In genomic region chr19:35380450-35381124, GRCh38 we compare ENCODE assay signal across 23 cellular contexts. TPM values are rescaled to one million over a fixed set of nuclear protein-coding genes. Genes with fewer than 3 reads are reported as not detected.
DNase-seq lines count a peak whose midpoint lies in the region; ATAC-seq and TF ChIP-seq lines count a peak whose summit lies in the region.
"Had no signal": no experiment of that assay in that cellular context is flagged by ENCODE, and none has a peak within 500 bp of the region (broad histone marks: within the 10 kb centered on the region; RNA-seq: fewer than 3 reads in every experiment).

No MANE protein-coding gene starts in this region.

- no peak overlapping the region for H2BK120ac ChIP-seq in IMR-90 (ENCODE audit: low read depth, low read length)

- DNase-seq in IMR-90 (no peak), ecto neural progenitor cell (ENCODE audit: low spot score) (peak; percentile 14), MV-4-11 (lab: John Stamatoyannopoulos, UW) (no peak), PC-3 (no peak)
- no peak for DNase-seq in naive thymus-derived CD4-positive, alpha-beta T cell
- DNase-seq: activated CD4-positive, alpha-beta T cell treated with anti-CD3 and anti-CD28 coated beads for 1 hour; activated CD8-positive, alpha-beta memory T cell treated with anti-CD3 and anti-CD28 coated beads for 24 hours; activated naive CD4-positive, alpha-beta T cell treated with anti-CD3 and anti-CD28 coated beads, Interleukin-2, amount 50 U/mL, for 16 hours; aorta; cerebellar nuclear complex; effector CD4-positive, alpha-beta T cell; esophagus squamous epithelium; GF-D8; NCI-H1417; NCI-H2171 treated with DMSO at 0.1 percent for 48 hours; NCI-H69; SJCRH30; testis had no signal

- H3K9me1 ChIP-seq in IMR-90 (ENCODE audit: insufficient read depth, low read length) = no peaks in the 10 kb centered on the region

- no peak overlapping the region for H3K4me3 Mint-ChIP-seq in naive thymus-derived CD4-positive, alpha-beta T cell
- H3K4me3 Mint-ChIP-seq: stimulated activated effector memory CD8-positive, alpha-beta T cell treated with anti-CD3 and anti-CD28 coated beads, Interleukin-12 subunit alpha, Interleukin-12 subunit beta, amount 100 ng/mL, for 72 hours; T-helper 1 cell treated with Interleukin-12 subunit alpha and Interleukin-12 subunit beta and Interleukin-4 antibody, amounts not matched to agents 30 μg/mL and 1 μg/mL, for 36 hours had no signal

- no peak overlapping the region for H3K9ac ChIP-seq in IMR-90 (ENCODE audit: low read depth, low read length)
- no peak overlapping the region for H3K9ac ChIP-seq in parathyroid adenoma
- H3K9ac ChIP-seq in PC-3 (ENCODE audit: low read length) = no peak overlapping the region

- 40% methylated on average over 2 of the region's 9 CpGs; no CpG with 5 or more reads in 1 of the 2 experiments for WGBS in IMR-90 (ENCODE audit: extremely low coverage in 2 of 2, insufficient read length in 1 of 2), 2 experiments

- H4K91ac ChIP-seq in IMR-90 (ENCODE audit: insufficient read depth, low read depth, low read length) = no peak overlapping the region

- no peak overlapping the region for H3K4ac ChIP-seq in IMR-90 (ENCODE audit: low read depth, low read length)

- no peak overlapping the region for H4K5ac ChIP-seq in IMR-90 (ENCODE audit: low read depth, low read length)

- H4K20me1 ChIP-seq in IMR-90 (ENCODE audit: insufficient read depth, low read length) = no peaks in the 10 kb centered on the region
- H4K20me1 ChIP-seq in PC-3 (ENCODE audit: low read length) = no peaks in the 10 kb centered on the region

- H2BK15ac ChIP-seq in IMR-90 (ENCODE audit: low read depth, low read length) = no peak overlapping the region

- no peak overlapping the region for H2AK5ac ChIP-seq in IMR-90 (ENCODE audit: low read depth, low read length)

- intact Hi-C loops in IMR-90 (cut with micrococcal nuclease) (no loop called here), PC-3 (cut with micrococcal nuclease) (no loop called here)
- intact Hi-C loops in naive thymus-derived CD4-positive, alpha-beta T cell (cut with micrococcal nuclease) = no loop called here

- CTCF ChIA-PET in IMR-90 (lab: Yijun Ruan, JAX) = no interaction called here
- CTCF ChIA-PET in PC-3 (lab: Charles Lee) = no interaction called here
- CTCF ChIA-PET in naive thymus-derived CD4-positive, alpha-beta T cell (lab: Charles Lee) = no interaction called here

- in situ Hi-C loops in IMR-90 (cut with MboI; ENCODE audit: low sequenced_read_pairs) = no loop called here

- H3K79me1 ChIP-seq in IMR-90 (ENCODE audit: low read depth in 1 of 2, low read length in 2 of 2) = no peaks in the 10 kb centered on the region

- H3K27ac ChIP-seq in IMR-90 (ENCODE audit: insufficient read depth, low read length) = no peak overlapping the region
- H3K27ac ChIP-seq in parathyroid adenoma = peak overlapping the region; percentile 55
- H3K27ac ChIP-seq in PC-3 (ENCODE audit: low read length) = no peak overlapping the region
- H3K27ac ChIP-seq in naive thymus-derived CD4-positive, alpha-beta T cell (ENCODE audit: low read depth, low read length) = no peak overlapping the region
- H3K27ac ChIP-seq: esophagus squamous epithelium, SJCRH30, testis had no signal

- H3K79me2 ChIP-seq in parathyroid adenoma (no peaks in the 10 kb centered on the region), PC-3 (ENCODE audit: low read length) (no peaks in the 10 kb centered on the region)

- no peak for TF ChIP-seq CTCF in IMR-90 (conservative IDR thresholded peaks at IDR 0.05; ENCODE audit: low read depth, low read length)
- no peak for TF ChIP-seq CTCF in parathyroid adenoma (IDR thresholded peaks at IDR 0.05)
- no peak for TF ChIP-seq CTCF in PC-3 (conservative IDR thresholded peaks at IDR 0.05; ENCODE audit: low read depth, low read length)

- BruUV-seq in IMR-90 (replicated peaks; lab: Mats Ljungman, UMichigan) (no TSS peak), PC-3 (replicated peaks; lab: Mats Ljungman, UMichigan) (no TSS peak)

- H3K9me3 Mint-ChIP-seq in naive thymus-derived CD4-positive, alpha-beta T cell = peaks cover 0 to 16% (median 2%) of the 10 kb centered on the region in 11 donors

- no peaks in the 10 kb centered on the region for H3F3A ChIP-seq in PC-3 (ENCODE audit: low read length, unreplicated experiment)

- POLR2A ChIA-PET in IMR-90 (lab: Charles Lee; ENCODE audit: unreplicated experiment) = no interaction called here
- POLR2A ChIA-PET in PC-3 (lab: Charles Lee; ENCODE audit: unreplicated experiment) = no interaction called here
- POLR2A ChIA-PET in naive thymus-derived CD4-positive, alpha-beta T cell (lab: Charles Lee) = no interaction called here

- no peak overlapping the region for H2BK20ac ChIP-seq in IMR-90 (ENCODE audit: low read depth, low read length)

- no peak overlapping the region for H3K23ac ChIP-seq in IMR-90 (ENCODE audit: low read depth, low read length)

- H3K14ac ChIP-seq in IMR-90 (replicated peaks; ENCODE audit: low read depth, low read length) = no peak overlapping the region

- no peak overlapping the region for H2AK9ac ChIP-seq in IMR-90 (replicated peaks; ENCODE audit: low read depth, low read length, poor library complexity)

- H3K27me3 ChIP-seq in IMR-90 (ENCODE audit: control insufficient read depth, insufficient read depth, low read length) (peaks cover 4% of the 10 kb centered on the region), parathyroid adenoma (ENCODE audit: control insufficient read depth, insufficient read depth, low read length) (no peaks in the 10 kb centered on the region), PC-3 (ENCODE audit: low read length) (no peaks in the 10 kb centered on the region)
- H3K27me3 ChIP-seq in naive thymus-derived CD4-positive, alpha-beta T cell (ENCODE audit: control insufficient read depth in 2 of 2, insufficient read depth in 2 of 2, low read length in 2 of 2) = no peaks in the 10 kb centered on the region
- H3K27me3 ChIP-seq: SJCRH30, testis had no signal

- H3K36me3 ChIP-seq in IMR-90 (ENCODE audit: control insufficient read depth, insufficient read depth, low read length) (no peaks in the 10 kb centered on the region), parathyroid adenoma (ENCODE audit: control insufficient read depth, insufficient read depth, low read length) (no peaks in the 10 kb centered on the region), PC-3 (ENCODE audit: low read depth, low read length) (no peaks in the 10 kb centered on the region)
- no peaks in the 10 kb centered on the region for H3K36me3 ChIP-seq in naive thymus-derived CD4-positive, alpha-beta T cell (ENCODE audit: control insufficient read depth in 2 of 3, insufficient read depth in 3 of 3, low read length in 3 of 3)
- H3K36me3 ChIP-seq: esophagus squamous epithelium, SJCRH30 had no signal

- H3K4me2 ChIP-seq in IMR-90 (ENCODE audit: low read depth, low read length) = no peak overlapping the region
- H3K4me2 ChIP-seq in parathyroid adenoma (ENCODE audit: low read length) = no peak overlapping the region
- H3K4me2 ChIP-seq in PC-3 (ENCODE audit: low read length) = no peak overlapping the region

- H3K36me3 Mint-ChIP-seq in naive thymus-derived CD4-positive, alpha-beta T cell = peaks cover 0 to 4% (median 0%) of the 10 kb centered on the region in 5 donors

- H4K8ac ChIP-seq in IMR-90 (ENCODE audit: low read depth in 2 of 2, low read length in 2 of 2) = no peak overlapping the region

- H2AFZ ChIP-seq in IMR-90 (replicated peaks; ENCODE audit: low read length, poor library complexity) = peak overlapping the region; percentile 21
- H2AFZ ChIP-seq in parathyroid adenoma = peak overlapping the region; percentile 59
- H2AFZ ChIP-seq in PC-3 (ENCODE audit: low read length) = no peak overlapping the region

- no peaks in the 10 kb centered on the region for H3K9me2 ChIP-seq in PC-3 (replicated peaks; ENCODE audit: low read length)

- H3K9me3 ChIP-seq in IMR-90 (ENCODE audit: control insufficient read depth, insufficient read depth, low read length) (peaks cover 3% of the 10 kb centered on the region), parathyroid adenoma (ENCODE audit: control insufficient read depth, low read length) (no peaks in the 10 kb centered on the region), PC-3 (ENCODE audit: low read length) (no peaks in the 10 kb centered on the region)
- H3K9me3 ChIP-seq in naive thymus-derived CD4-positive, alpha-beta T cell (ENCODE audit: control insufficient read depth in 2 of 3, low read length in 3 of 3) = no peaks in the 10 kb centered on the region
- H3K9me3 ChIP-seq: testis had no signal

- TF ChIP-seq RAD21 in IMR-90 (IDR thresholded peaks at IDR 0.05; ENCODE audit: low read length) = no peak

- ATAC-seq in IMR-90 (ENCODE audit: low read depth) (no peak), PC-3 (no peak)
- ATAC-seq in naive thymus-derived CD4-positive, alpha-beta T cell = no peak
- ATAC-seq: stimulated activated effector memory CD8-positive, alpha-beta T cell treated with anti-CD3 and anti-CD28 coated beads, Interleukin-12 subunit alpha, Interleukin-12 subunit beta, amount 100 ng/mL, for 72 hours had no signal

- peaks cover 0 to 21% (median 13%) of the 10 kb centered on the region in 5 donors for H3K27me3 Mint-ChIP-seq in naive thymus-derived CD4-positive, alpha-beta T cell

- no peak overlapping the region for H2BK5ac ChIP-seq in IMR-90 (ENCODE audit: low read depth, low read length, poor library complexity, severe bottlenecking)

- H3K18ac ChIP-seq in IMR-90 (ENCODE audit: low read depth, low read length) = no peak overlapping the region

- H3K4me3 ChIP-seq in IMR-90 (ENCODE audit: insufficient read depth, low read depth, low read length) = no peak overlapping the region
- no peak overlapping the region for H3K4me3 ChIP-seq in parathyroid adenoma (ENCODE audit: low read depth, low read length)
- H3K4me3 ChIP-seq in PC-3 (ENCODE audit: low read length) = no peak overlapping the region
- no peak overlapping the region for H3K4me3 ChIP-seq in naive thymus-derived CD4-positive, alpha-beta T cell (ENCODE audit: low read length)
- H3K4me3 ChIP-seq: esophagus squamous epithelium, SJCRH30, testis had no signal

- H3K4me1 ChIP-seq in IMR-90 (ENCODE audit: control insufficient read depth, insufficient read depth, low read length) (no peaks in the 10 kb centered on the region), parathyroid adenoma (peaks cover 10% of the 10 kb centered on the region), PC-3 (ENCODE audit: insufficient read depth, low read length) (no peaks in the 10 kb centered on the region)
- H3K4me1 ChIP-seq in naive thymus-derived CD4-positive, alpha-beta T cell (ENCODE audit: control insufficient read depth in 2 of 2, insufficient read depth in 2 of 2, low read length in 2 of 2) = no peaks in the 10 kb centered on the region
- H3K4me1 ChIP-seq: esophagus squamous epithelium, SJCRH30, testis had no signal

- H3K4me1 Mint-ChIP-seq in naive thymus-derived CD4-positive, alpha-beta T cell = peaks cover 0 to 4% (median 0%) of the 10 kb centered on the region in 7 donors

- H3K56ac ChIP-seq in IMR-90 (ENCODE audit: extremely low read depth, insufficient read depth, low read length) = no peak overlapping the region

- H3K27ac Mint-ChIP-seq in naive thymus-derived CD4-positive, alpha-beta T cell = no peak overlapping the region
- H3K27ac Mint-ChIP-seq: stimulated activated effector memory CD8-positive, alpha-beta T cell treated with anti-CD3 and anti-CD28 coated beads, Interleukin-12 subunit alpha, Interleukin-12 subunit beta, amount 100 ng/mL, for 72 hours; T-helper 1 cell treated with Interleukin-12 subunit alpha and Interleukin-12 subunit beta and Interleukin-4 antibody, amounts not matched to agents 30 μg/mL and 1 μg/mL, for 36 hours had no signal

- dilution Hi-C loops in IMR-90 (cut with HindIII; ENCODE audit: low sequenced_read_pairs, unreplicated experiment) = no loop called here

- no peak for TF ChIP-seq POLR2A in IMR-90 (IDR thresholded peaks at IDR 0.05; ENCODE audit: low read depth, low read length)

RNA-seq across cellular contexts. Expression of gene GPR42, which starts 9.7 kb away (rescaled TPM):
- total RNA-seq in IMR-90 (2012; rRNA removed) (not detected in 2 replicates), PC-3 (2014; rRNA removed) (not detected in 2 replicates)
- not detected in 2 replicates for polyA plus RNA-seq in IMR-90 (2012; rRNA removed)
- not detected in 2 replicates for polyA plus RNA-seq in IMR-90 (2012; cell fraction: cytosol; rRNA removed)
- polyA plus RNA-seq in IMR-90 (2012; cell fraction: nucleus; rRNA removed; ENCODE audit: low replicate concordance) = not detected in 2 replicates
- under 1 TPM in 1 of 5 experiments, not detected in 4; 0.24 TPM for total RNA-seq in naive thymus-derived CD4-positive, alpha-beta T cell
- polyA plus RNA-seq in naive thymus-derived CD4-positive, alpha-beta T cell = not detected
- total RNA-seq: aorta, esophagus squamous epithelium, H1, HT1080, SJCRH30, testis had no signal
- polyA plus RNA-seq: aorta, H1 had no signal

RNA-seq across cellular contexts. Expression of gene FFAR3, which starts 22.3 kb away (rescaled TPM):
- total RNA-seq in IMR-90 (2012; rRNA removed) (not detected in 2 replicates), PC-3 (2014; rRNA removed) (not detected in 2 replicates)
- not detected in 2 replicates for polyA plus RNA-seq in IMR-90 (2012; rRNA removed)
- polyA plus RNA-seq in IMR-90 (2012; cell fraction: cytosol; rRNA removed) = not detected in 2 replicates
- not detected in 2 replicates for polyA plus RNA-seq in IMR-90 (2012; cell fraction: nucleus; rRNA removed; ENCODE audit: low replicate concordance)
- under 1 TPM in 3 of 5 experiments, not detected in 2; 0.31 to 0.91 (median 0.72) TPM for total RNA-seq in naive thymus-derived CD4-positive, alpha-beta T cell
- not detected for polyA plus RNA-seq in naive thymus-derived CD4-positive, alpha-beta T cell
- total RNA-seq: esophagus squamous epithelium, H1, SJCRH30 had no signal
- polyA plus RNA-seq: aorta, H1 had no signal

RNA-seq across cellular contexts. Expression of gene FFAR1, which starts 32.9 kb away (rescaled TPM):
- total RNA-seq in IMR-90 (2012; rRNA removed) = not detected in 2 replicates
- not detected in 2 replicates for polyA plus RNA-seq in IMR-90 (2012; rRNA removed)
- not detected in 2 replicates for polyA plus RNA-seq in IMR-90 (2012; cell fraction: cytosol; rRNA removed)
- polyA plus RNA-seq in IMR-90 (2012; cell fraction: nucleus; rRNA removed; ENCODE audit: low replicate concordance) = not detected in 2 replicates
- not detected in 2 replicates for total RNA-seq in PC-3 (2014; rRNA removed)
- 1 to 10 TPM in 1 of 5 experiments, under 1 TPM in 2, not detected in 2; 0.10 to 1.3 (median 0.24) TPM for total RNA-seq in naive thymus-derived CD4-positive, alpha-beta T cell
- not detected for polyA plus RNA-seq in naive thymus-derived CD4-positive, alpha-beta T cell
- total RNA-seq: aorta, esophagus squamous epithelium, H1, SJCRH30 had no signal
- polyA plus RNA-seq: aorta, H1 had no signal

RNA-seq across cellular contexts. Expression of gene CD22, which starts 51.6 kb away (rescaled TPM):
- 0.18 TPM in 1 of 2 replicates, not detected in the other for total RNA-seq in IMR-90 (2012; rRNA removed)
- polyA plus RNA-seq in IMR-90 (2012; rRNA removed) = 0.22 TPM in 2 replicates
- polyA plus RNA-seq in IMR-90 (2012; cell fraction: cytosol; rRNA removed) = 0.03 TPM in 1 of 2 replicates, not detected in the other
- polyA plus RNA-seq in IMR-90 (2012; cell fraction: nucleus; rRNA removed; ENCODE audit: low replicate concordance) = 0.06 and 0.23 TPM in 2 replicates
- 0.07 TPM in 1 of 2 replicates, not detected in the other for total RNA-seq in PC-3 (2014; rRNA removed)
- total RNA-seq in naive thymus-derived CD4-positive, alpha-beta T cell = 10 to 100 TPM in 1 of 5 experiments, 1 to 10 TPM in 4; 1.5 to 23.9 (median 1.9) TPM
- polyA plus RNA-seq in naive thymus-derived CD4-positive, alpha-beta T cell = 1 to 10 TPM in 1 of 2 donors, under 1 TPM in 1; 0.70 to 1.1 TPM
